15 cellular contexts compared by ENCODE assay signal in genomic region chr1:10901894-10902805, GRCh38.
A peak's percentile ranks its signal among the peaks of the same experiment; 100 is the strongest.
DNase-seq lines count a peak whose midpoint lies in the region; ATAC-seq and TF ChIP-seq lines count a peak whose summit lies in the region.
"Had no signal": no experiment of that assay in that cellular context is flagged by ENCODE, and none has a peak within 500 bp of the region (broad histone marks: within the 10 kb centered on the region; RNA-seq: fewer than 3 reads in every experiment).

No MANE protein-coding gene starts in this region.

- peaks cover 7 to 31% (median 16%) of the 10 kb centered on the region in 4 donors for H3K4me1 Mint-ChIP-seq in CD4-positive, alpha-beta memory T cell
- peaks cover 14% of the 10 kb centered on the region for H3K4me1 Mint-ChIP-seq in activated CD4-positive, alpha-beta memory T cell treated with anti-CD3 and anti-CD28 coated beads for 36 hours (ENCODE audit: low read depth)

- no peak overlapping the region for H3K4me3 ChIP-seq in PC-3 (ENCODE audit: low read length)
- H3K4me3 ChIP-seq in esophagus squamous epithelium: no peak overlapping the region
- H3K4me3 ChIP-seq in CD4-positive, alpha-beta memory T cell (ENCODE audit: low read length in 2 of 2): no peak overlapping the region
- H3K4me3 ChIP-seq: GM12878 had no signal

- no peaks in the 10 kb centered on the region for H3K9me3 Mint-ChIP-seq in CD4-positive, alpha-beta memory T cell
- no peaks in the 10 kb centered on the region for H3K9me3 Mint-ChIP-seq in activated CD4-positive, alpha-beta memory T cell treated with anti-CD3 and anti-CD28 coated beads for 36 hours
- H3K9me3 Mint-ChIP-seq: IgD-negative memory B cell had no signal

- TF ChIP-seq CTCF in PC-3 (conservative IDR thresholded peaks at IDR 0.05; ENCODE audit: low read depth, low read length) (no peak), esophagus squamous epithelium (IDR thresholded peaks at IDR 0.05) (no peak)

- H2AFZ ChIP-seq in PC-3 (ENCODE audit: low read length): no peak overlapping the region

- H3K27me3 ChIP-seq in PC-3 (ENCODE audit: low read length): no peaks in the 10 kb centered on the region
- peaks cover 0 to 45% (median 0%) of the 10 kb centered on the region in 4 donors for H3K27me3 ChIP-seq in esophagus squamous epithelium
- H3K27me3 ChIP-seq in CD4-positive, alpha-beta memory T cell (ENCODE audit: insufficient read depth, low read length): no peaks in the 10 kb centered on the region

- no peaks in the 10 kb centered on the region for H3K36me3 Mint-ChIP-seq in CD4-positive, alpha-beta memory T cell
- no peaks in the 10 kb centered on the region for H3K36me3 Mint-ChIP-seq in activated CD4-positive, alpha-beta memory T cell treated with anti-CD3 and anti-CD28 coated beads for 36 hours
- H3K36me3 Mint-ChIP-seq: brain, IgD-negative memory B cell had no signal

- H3K4me1 ChIP-seq in ES-I3 (ENCODE audit: insufficient read depth, low read length) (peaks cover 31% of the 10 kb centered on the region), PC-3 (ENCODE audit: insufficient read depth, low read length) (peaks cover 43% of the 10 kb centered on the region), esophagus squamous epithelium (peaks cover 20 to 75% (median 28%) of the 10 kb centered on the region in 3 donors)
- peaks cover 28% of the 10 kb centered on the region for H3K4me1 ChIP-seq in CD4-positive, alpha-beta memory T cell (ENCODE audit: insufficient read depth, low read length)

- H3K79me2 ChIP-seq in PC-3 (ENCODE audit: low read length): no peaks in the 10 kb centered on the region

- H3K36me3 ChIP-seq in ES-I3 (ENCODE audit: insufficient read depth, low read length) (no peaks in the 10 kb centered on the region), PC-3 (ENCODE audit: low read depth, low read length) (no peaks in the 10 kb centered on the region), esophagus squamous epithelium (no peaks in the 10 kb centered on the region)
- H3K36me3 ChIP-seq in CD4-positive, alpha-beta memory T cell (ENCODE audit: insufficient read depth, low read length): no peaks in the 10 kb centered on the region

- H3K9ac ChIP-seq in ES-I3 (ENCODE audit: low read depth, low read length): peak overlapping the region; percentile 50; the same call in 1 of the 2 replicates
- no peak overlapping the region for H3K9ac ChIP-seq in PC-3 (ENCODE audit: low read length)

- H3K4me3 Mint-ChIP-seq in CD4-positive, alpha-beta memory T cell: no peak overlapping the region
- H3K4me3 Mint-ChIP-seq in activated CD4-positive, alpha-beta memory T cell treated with anti-CD3 and anti-CD28 coated beads for 36 hours: no peak overlapping the region
- H3K4me3 Mint-ChIP-seq: activated CD8-positive, alpha-beta T cell treated with anti-CD3 and anti-CD28 coated beads, Interleukin-2, amount 10 ng/mL, durations not matched to agents 7 days and 5 days; brain had no signal

- H3K4me2 ChIP-seq in PC-3 (ENCODE audit: low read length): no peak overlapping the region

- 78 to 81% methylated on average over 7 to 10 of the region's 18 CpGs for WGBS in esophagus squamous epithelium, 2 donors

- H3K27ac Mint-ChIP-seq in CD4-positive, alpha-beta memory T cell: no peak overlapping the region
- no peak overlapping the region for H3K27ac Mint-ChIP-seq in activated CD4-positive, alpha-beta memory T cell treated with anti-CD3 and anti-CD28 coated beads for 36 hours
- H3K27ac Mint-ChIP-seq: activated CD8-positive, alpha-beta T cell treated with anti-CD3 and anti-CD28 coated beads, Interleukin-2, amount 10 ng/mL, durations not matched to agents 7 days and 5 days; progenitor cell of endocrine pancreas had no signal

- no peak for ATAC-seq in PC-3
- peak; percentile 6 for ATAC-seq in sciatic nerve
- ATAC-seq in HG03135 (IDR thresholded peaks at IDR 0.05; ENCODE audit: unreplicated experiment): no peak
- ATAC-seq: activated CD8-positive, alpha-beta T cell treated with anti-CD3 and anti-CD28 coated beads, Interleukin-2, amount 10 ng/mL, durations not matched to agents 7 days and 5 days; GM12878 had no signal

- intact Hi-C loops in PC-3 (cut with micrococcal nuclease) (no loop called here), esophagus squamous epithelium (cut with DNase I) (no loop called here), sciatic nerve (cut with DNase I) (no loop called here)
- intact Hi-C loops in CD4-positive, alpha-beta memory T cell (cut with micrococcal nuclease): no loop called here
- intact Hi-C loops in activated CD4-positive, alpha-beta memory T cell treated with anti-CD3 and anti-CD28 coated beads for 36 hours (cut with micrococcal nuclease): no loop called here

- CTCF ChIA-PET in PC-3 (lab: Charles Lee): no interaction called here
- CTCF ChIA-PET in CD4-positive, alpha-beta memory T cell (lab: Charles Lee; ENCODE audit: partially characterized antibody): interaction anchor here (1.0 to 2.2 kb wide), 2 partner anchors 8 to 408 kb away, joined by 4 to 8 read pairs; no protein-coding TSS in a partner anchor
- CTCF ChIA-PET in activated CD4-positive, alpha-beta memory T cell treated with anti-CD3 and anti-CD28 coated beads for 36 hours (lab: Charles Lee): interaction anchor here (1.3 to 2.5 kb wide), 2 partner anchors 40 to 407 kb away, joined by 4 to 10 read pairs; no protein-coding TSS in a partner anchor

- no peaks in the 10 kb centered on the region for H4K20me1 ChIP-seq in PC-3 (ENCODE audit: low read length)

- TF ChIP-seq POLR2A in esophagus squamous epithelium (IDR thresholded peaks at IDR 0.05): no peak

- H3K27me3 Mint-ChIP-seq in CD4-positive, alpha-beta memory T cell: peaks cover 3 to 6% of the 10 kb centered on the region in 2 donors
- peaks cover 2% of the 10 kb centered on the region for H3K27me3 Mint-ChIP-seq in activated CD4-positive, alpha-beta memory T cell treated with anti-CD3 and anti-CD28 coated beads for 36 hours

- BruUV-seq in PC-3 (replicated peaks; lab: Mats Ljungman, UMichigan): no TSS peak

- H3K27ac ChIP-seq in PC-3 (ENCODE audit: low read length) (peak overlapping the region; percentile 90), esophagus squamous epithelium (peak overlapping the region; percentile 82 to 89 (median 87))
- H3K27ac ChIP-seq in CD4-positive, alpha-beta memory T cell (ENCODE audit: low read depth, low read length): no peak overlapping the region

- DNase-seq in PC-3: no peak
- DNase-seq in esophagus squamous epithelium (lab: John Stamatoyannopoulos, UW): no peak
- no peak for DNase-seq in sciatic nerve (ENCODE audit: low spot score)
- no peak for DNase-seq in NCI-H345 treated with DMSO at 0.1 percent for 48 hours (lab: John Stamatoyannopoulos, UW; ENCODE audit: unreplicated experiment)
- no peak for DNase-seq in CD4-positive, alpha-beta memory T cell
- DNase-seq in activated CD4-positive, alpha-beta memory T cell treated with anti-CD3 and anti-CD28 coated beads for 36 hours: no peak
- DNase-seq: activated CD8-positive, alpha-beta T cell treated with anti-CD3 and anti-CD28 coated beads, Interleukin-2, amount 10 ng/mL, durations not matched to agents 7 days and 5 days; DND-41; NCI-H446 treated with DMSO at 0.1 percent for 48 hours had no signal

- H3K9me2 ChIP-seq in PC-3 (replicated peaks; ENCODE audit: low read length): no peaks in the 10 kb centered on the region

- H3F3A ChIP-seq in PC-3 (ENCODE audit: low read length, unreplicated experiment): no peaks in the 10 kb centered on the region

- no peaks in the 10 kb centered on the region for H3K9me3 ChIP-seq in ES-I3 (ENCODE audit: control insufficient read depth, insufficient read depth, low read length)
- no peaks in the 10 kb centered on the region for H3K9me3 ChIP-seq in PC-3 (ENCODE audit: low read length)
- H3K9me3 ChIP-seq in esophagus squamous epithelium: no peaks in the 10 kb centered on the region
- no peaks in the 10 kb centered on the region for H3K9me3 ChIP-seq in CD4-positive, alpha-beta memory T cell (ENCODE audit: control insufficient read depth in 1 of 2, low read length in 2 of 2)

- POLR2A ChIA-PET in PC-3 (lab: Charles Lee; ENCODE audit: unreplicated experiment): no interaction called here
- POLR2A ChIA-PET in CD4-positive, alpha-beta memory T cell (lab: Charles Lee; ENCODE audit: partially characterized antibody): no interaction called here
- POLR2A ChIA-PET in activated CD4-positive, alpha-beta memory T cell treated with anti-CD3 and anti-CD28 coated beads for 36 hours (lab: Charles Lee): no interaction called here
